Comparison of ENCODE assay signal across 13 cellular contexts in the genomic region with DNA sequence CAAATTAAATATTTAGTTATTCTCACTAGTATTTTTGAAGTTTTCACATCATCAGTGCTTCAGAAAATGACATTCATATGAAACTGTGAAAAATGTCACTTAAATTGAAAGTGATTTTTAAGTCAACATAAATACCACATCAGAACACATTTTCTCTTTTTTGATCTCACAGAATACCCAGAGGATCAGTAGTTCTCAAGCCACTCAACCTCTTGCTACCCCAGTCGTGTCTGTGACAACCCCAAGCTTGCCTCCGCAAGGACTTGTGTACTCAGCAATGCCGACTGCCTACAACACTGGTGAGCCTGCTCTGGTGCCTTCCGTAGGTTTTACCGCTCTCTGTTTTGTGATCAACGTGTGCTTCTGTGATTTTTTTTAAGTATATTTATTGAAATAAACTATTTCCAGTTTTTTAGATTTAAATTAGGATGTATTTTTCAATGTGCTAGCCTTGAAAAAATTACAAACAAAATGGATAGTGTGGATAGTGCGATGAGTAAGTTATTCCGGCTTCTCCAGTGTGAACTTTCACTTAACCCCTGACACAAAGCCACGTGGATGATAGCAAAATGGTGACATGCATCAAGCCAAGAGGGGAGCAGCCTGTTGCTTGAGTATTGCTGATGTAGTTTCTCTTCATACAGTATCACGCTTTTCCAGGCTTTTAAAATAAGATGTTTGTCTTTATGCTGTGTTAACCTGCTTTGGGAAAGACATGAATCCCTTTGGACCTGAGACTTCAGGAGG. TPM values are rescaled to one million over a fixed set of nuclear protein-coding genes. Genes with fewer than 3 reads are reported as not detected.
DNase-seq lines count a peak whose midpoint lies in the region; ATAC-seq, FAIRE-seq and TF ChIP-seq lines count a peak whose summit lies in the region.
"Had no signal": no experiment of that assay in that cellular context is flagged by ENCODE, and none has a peak within 500 bp of the region (broad histone marks: within the 10 kb centered on the region; RNA-seq: fewer than 3 reads in every experiment).

No MANE protein-coding gene starts in this region.

- TF ChIP-seq POLR2A in esophagus muscularis mucosa (IDR thresholded peaks at IDR 0.05; ENCODE audit: low read depth) = no peak

- peaks cover 50% of the 10 kb centered on the region for H3K4me1 Mint-ChIP-seq in activated CD4-positive, alpha-beta T cell treated with anti-CD3 and anti-CD28 coated beads, Interleukin-2, amount 10 ng/mL, durations not matched to agents 7 days and 5 days
- H3K4me1 Mint-ChIP-seq in stimulated activated naive B cell treated with anti-CD40 and anti-IgM and Interleukin-4, amounts not matched to agents 10 μg/mL and 1 μg/mL and 100 μg/mL, for 72 hours = peaks cover 8 to 37% of the 10 kb centered on the region in 2 donors

- WGBS in esophagus muscularis mucosa = 87% methylated on average over 10 of the region's 10 CpGs

- H3K9me3 ChIP-seq in esophagus muscularis mucosa = no peaks in the 10 kb centered on the region
- H3K9me3 ChIP-seq: Peyer's patch, thyroid gland had no signal

- H3K27me3 ChIP-seq in esophagus muscularis mucosa = no peaks in the 10 kb centered on the region
- H3K27me3 ChIP-seq: Peyer's patch, thyroid gland had no signal

- peak overlapping the region; percentile 88 for H3K27ac Mint-ChIP-seq in activated CD4-positive, alpha-beta T cell treated with anti-CD3 and anti-CD28 coated beads, Interleukin-2, amount 10 ng/mL, durations not matched to agents 7 days and 5 days
- H3K27ac Mint-ChIP-seq in stimulated activated naive B cell treated with anti-CD40 and anti-IgM and Interleukin-4, amounts not matched to agents 10 μg/mL and 1 μg/mL and 100 μg/mL, for 72 hours = peak overlapping the region; percentile 56

- peak overlapping the region; percentile 69 for H3K4me3 Mint-ChIP-seq in activated CD4-positive, alpha-beta T cell treated with anti-CD3 and anti-CD28 coated beads, Interleukin-2, amount 10 ng/mL, durations not matched to agents 7 days and 5 days
- H3K4me3 Mint-ChIP-seq in stimulated activated naive B cell treated with anti-CD40 and anti-IgM and Interleukin-4, amounts not matched to agents 10 μg/mL and 1 μg/mL and 100 μg/mL, for 72 hours = no peak overlapping the region

- peak overlapping the region; percentile 62 to 78 (median 70) for H3K27ac ChIP-seq in esophagus muscularis mucosa (replicated peaks in 1 of 4)
- H3K27ac ChIP-seq: 22Rv1, thyroid gland had no signal

- POLR2A ChIA-PET in activated CD4-positive, alpha-beta T cell treated with anti-CD3 and anti-CD28 coated beads, Interleukin-2, amount 10 ng/mL, durations not matched to agents 7 days and 5 days (lab: Charles Lee) = no interaction called here

- no peak overlapping the region for H3K4me3 ChIP-seq in esophagus muscularis mucosa
- H3K4me3 ChIP-seq: Peyer's patch, skin epidermis, thyroid gland had no signal

- no peak for TF ChIP-seq CTCF in esophagus muscularis mucosa (IDR thresholded peaks at IDR 0.05)

- TF ChIP-seq EP300 in esophagus muscularis mucosa (IDR thresholded peaks at IDR 0.05) = no peak

- ATAC-seq in activated CD4-positive, CD25-positive, alpha-beta regulatory T cell treated with anti-CD3 and anti-CD28 coated beads, Interleukin-2, amount 50 U/mL, for 24 hours = peak; percentile 17 to 52
- ATAC-seq in stimulated activated naive B cell treated with anti-CD40 and anti-IgM and Interleukin-4, amounts not matched to agents 10 μg/mL and 1 μg/mL and 100 μg/mL, for 72 hours (replicated peaks) = no peak
- no peak for ATAC-seq in HG02759 (IDR thresholded peaks at IDR 0.05; ENCODE audit: unreplicated experiment)

- no peak for DNase-seq in activated CD4-positive, CD25-positive, alpha-beta regulatory T cell (lab: John Stamatoyannopoulos, UW)
- DNase-seq in activated CD4-positive, alpha-beta T cell treated with anti-CD3 and anti-CD28 coated beads, Interleukin-2, amount 10 ng/mL, durations not matched to agents 7 days and 5 days = peak; percentile 59
- DNase-seq in esophagus muscularis mucosa (ENCODE audit: extremely low spot score) = no peak
- DNase-seq in stimulated activated naive B cell treated with anti-CD40 and anti-IgM and Interleukin-4, amounts not matched to agents 10 μg/mL and 1 μg/mL and 100 μg/mL, for 72 hours = no peak
- no peak for DNase-seq in RCC 7860 (ENCODE audit: low spot score)
- DNase-seq in kidney tubule cell (ENCODE audit: low spot score) = no peak
- DNase-seq: kidney glomerular epithelial cell, Peyer's patch, thyroid gland had no signal

- H3K4me1 ChIP-seq in esophagus muscularis mucosa = peaks cover 56 to 76% (median 60%) of the 10 kb centered on the region in 4 donors

- H3K27me3 Mint-ChIP-seq in activated CD4-positive, alpha-beta T cell treated with anti-CD3 and anti-CD28 coated beads, Interleukin-2, amount 10 ng/mL, durations not matched to agents 7 days and 5 days = no peaks in the 10 kb centered on the region
- no peaks in the 10 kb centered on the region for H3K27me3 Mint-ChIP-seq in stimulated activated naive B cell treated with anti-CD40 and anti-IgM and Interleukin-4, amounts not matched to agents 10 μg/mL and 1 μg/mL and 100 μg/mL, for 72 hours

- intact Hi-C loops in esophagus muscularis mucosa (cut with DNase I) = loop anchor here (5.0 kb wide), 2 partner anchors 139 to 419 kb away; partner anchors contain the start of gene MEF2A

- no peak for FAIRE-seq in RCC 7860 (lab: Jason Lieb, UNC)

- CTCF ChIA-PET in activated CD4-positive, alpha-beta T cell treated with anti-CD3 and anti-CD28 coated beads, Interleukin-2, amount 10 ng/mL, durations not matched to agents 7 days and 5 days (lab: Charles Lee) = interaction anchor here (0.7 to 1.7 kb wide), 5 partner anchors 11 to 434 kb away, joined by 3 to 5 read pairs (median 4); no protein-coding TSS in a partner anchor

- H3K36me3 ChIP-seq in esophagus muscularis mucosa = peaks cover 0 to 23% (median 18%) of the 10 kb centered on the region in 4 donors

- no peaks in the 10 kb centered on the region for H3K9me3 Mint-ChIP-seq in activated CD4-positive, alpha-beta T cell treated with anti-CD3 and anti-CD28 coated beads, Interleukin-2, amount 10 ng/mL, durations not matched to agents 7 days and 5 days
- no peaks in the 10 kb centered on the region for H3K9me3 Mint-ChIP-seq in stimulated activated naive B cell treated with anti-CD40 and anti-IgM and Interleukin-4, amounts not matched to agents 10 μg/mL and 1 μg/mL and 100 μg/mL, for 72 hours

- peaks cover 19% of the 10 kb centered on the region for H3K36me3 Mint-ChIP-seq in activated CD4-positive, alpha-beta T cell treated with anti-CD3 and anti-CD28 coated beads, Interleukin-2, amount 10 ng/mL, durations not matched to agents 7 days and 5 days (ENCODE audit: low read depth)
- H3K36me3 Mint-ChIP-seq in stimulated activated naive B cell treated with anti-CD40 and anti-IgM and Interleukin-4, amounts not matched to agents 10 μg/mL and 1 μg/mL and 100 μg/mL, for 72 hours = peaks cover 35 to 43% of the 10 kb centered on the region in 2 donors

RNA-seq across cellular contexts. Expression of gene LYSMD4, which starts 26.5 kb away (rescaled TPM):
- total RNA-seq in activated CD4-positive, alpha-beta T cell treated with anti-CD3 and anti-CD28 coated beads, Interleukin-2, amount 10 ng/mL, durations not matched to agents 7 days and 5 days = 10 to 100 TPM; 10.9 to 11.1 TPM
- total RNA-seq in esophagus muscularis mucosa = 10 to 100 TPM in 3 of 4 donors, 1 to 10 TPM in 1; 7.6 to 15.8 (median 15.2) TPM

Comparison
In these comparisons a context has a peak if more than half of its experiments do, and no peak if none do; other contexts are left out.
1. ATAC-seq: peak in activated CD4-positive, CD25-positive, alpha-beta regulatory T cell treated with anti-CD3 and anti-CD28 coated beads, Interleukin-2, amount 50 U/mL, for 24 hours (2 of 2); none in stimulated activated naive B cell treated with anti-CD40 and anti-IgM and Interleukin-4, amounts not matched to agents 10 μg/mL and 1 μg/mL and 100 μg/mL, for 72 hours (0 of 2) and HG02759 (single experiment).